Comparison of ENCODE assay signal across 1 cellular context in the genomic region with DNA sequence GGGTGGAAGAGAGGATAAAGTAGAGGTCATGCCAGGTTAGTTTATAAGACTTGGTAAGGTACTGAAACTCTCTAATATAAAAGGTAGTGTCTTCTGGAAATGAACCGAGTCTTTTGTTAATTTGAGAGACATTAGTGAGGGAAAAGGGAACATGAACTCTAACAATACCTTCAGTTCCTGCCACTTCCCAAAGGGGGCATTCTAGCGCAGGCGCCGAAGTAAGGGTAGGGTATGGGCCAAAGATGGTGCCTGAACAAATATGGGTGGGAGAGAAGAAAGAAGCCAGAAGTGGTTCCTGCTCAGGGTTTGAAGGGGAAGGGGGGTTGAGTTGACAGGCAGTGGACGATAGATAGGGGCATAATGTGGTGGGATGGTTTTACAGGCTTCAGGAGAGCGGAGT.
TF ChIP-seq lines count a peak whose summit lies in the region.

No MANE protein-coding gene starts in this region.

TF ChIP-seq in GM23338, 12 proteins besides CTCF, POLR2A, EP300 and RAD21 (continued from another document):
- TF ChIP-seq ETS1 (IDR thresholded peaks at IDR 0.05) (no peak), CREB1 (CRISPR knock-in tag; IDR thresholded peaks at IDR 0.05; ENCODE audit: low read depth) (no peak)
- TF ChIP-seq, protein P1, sequence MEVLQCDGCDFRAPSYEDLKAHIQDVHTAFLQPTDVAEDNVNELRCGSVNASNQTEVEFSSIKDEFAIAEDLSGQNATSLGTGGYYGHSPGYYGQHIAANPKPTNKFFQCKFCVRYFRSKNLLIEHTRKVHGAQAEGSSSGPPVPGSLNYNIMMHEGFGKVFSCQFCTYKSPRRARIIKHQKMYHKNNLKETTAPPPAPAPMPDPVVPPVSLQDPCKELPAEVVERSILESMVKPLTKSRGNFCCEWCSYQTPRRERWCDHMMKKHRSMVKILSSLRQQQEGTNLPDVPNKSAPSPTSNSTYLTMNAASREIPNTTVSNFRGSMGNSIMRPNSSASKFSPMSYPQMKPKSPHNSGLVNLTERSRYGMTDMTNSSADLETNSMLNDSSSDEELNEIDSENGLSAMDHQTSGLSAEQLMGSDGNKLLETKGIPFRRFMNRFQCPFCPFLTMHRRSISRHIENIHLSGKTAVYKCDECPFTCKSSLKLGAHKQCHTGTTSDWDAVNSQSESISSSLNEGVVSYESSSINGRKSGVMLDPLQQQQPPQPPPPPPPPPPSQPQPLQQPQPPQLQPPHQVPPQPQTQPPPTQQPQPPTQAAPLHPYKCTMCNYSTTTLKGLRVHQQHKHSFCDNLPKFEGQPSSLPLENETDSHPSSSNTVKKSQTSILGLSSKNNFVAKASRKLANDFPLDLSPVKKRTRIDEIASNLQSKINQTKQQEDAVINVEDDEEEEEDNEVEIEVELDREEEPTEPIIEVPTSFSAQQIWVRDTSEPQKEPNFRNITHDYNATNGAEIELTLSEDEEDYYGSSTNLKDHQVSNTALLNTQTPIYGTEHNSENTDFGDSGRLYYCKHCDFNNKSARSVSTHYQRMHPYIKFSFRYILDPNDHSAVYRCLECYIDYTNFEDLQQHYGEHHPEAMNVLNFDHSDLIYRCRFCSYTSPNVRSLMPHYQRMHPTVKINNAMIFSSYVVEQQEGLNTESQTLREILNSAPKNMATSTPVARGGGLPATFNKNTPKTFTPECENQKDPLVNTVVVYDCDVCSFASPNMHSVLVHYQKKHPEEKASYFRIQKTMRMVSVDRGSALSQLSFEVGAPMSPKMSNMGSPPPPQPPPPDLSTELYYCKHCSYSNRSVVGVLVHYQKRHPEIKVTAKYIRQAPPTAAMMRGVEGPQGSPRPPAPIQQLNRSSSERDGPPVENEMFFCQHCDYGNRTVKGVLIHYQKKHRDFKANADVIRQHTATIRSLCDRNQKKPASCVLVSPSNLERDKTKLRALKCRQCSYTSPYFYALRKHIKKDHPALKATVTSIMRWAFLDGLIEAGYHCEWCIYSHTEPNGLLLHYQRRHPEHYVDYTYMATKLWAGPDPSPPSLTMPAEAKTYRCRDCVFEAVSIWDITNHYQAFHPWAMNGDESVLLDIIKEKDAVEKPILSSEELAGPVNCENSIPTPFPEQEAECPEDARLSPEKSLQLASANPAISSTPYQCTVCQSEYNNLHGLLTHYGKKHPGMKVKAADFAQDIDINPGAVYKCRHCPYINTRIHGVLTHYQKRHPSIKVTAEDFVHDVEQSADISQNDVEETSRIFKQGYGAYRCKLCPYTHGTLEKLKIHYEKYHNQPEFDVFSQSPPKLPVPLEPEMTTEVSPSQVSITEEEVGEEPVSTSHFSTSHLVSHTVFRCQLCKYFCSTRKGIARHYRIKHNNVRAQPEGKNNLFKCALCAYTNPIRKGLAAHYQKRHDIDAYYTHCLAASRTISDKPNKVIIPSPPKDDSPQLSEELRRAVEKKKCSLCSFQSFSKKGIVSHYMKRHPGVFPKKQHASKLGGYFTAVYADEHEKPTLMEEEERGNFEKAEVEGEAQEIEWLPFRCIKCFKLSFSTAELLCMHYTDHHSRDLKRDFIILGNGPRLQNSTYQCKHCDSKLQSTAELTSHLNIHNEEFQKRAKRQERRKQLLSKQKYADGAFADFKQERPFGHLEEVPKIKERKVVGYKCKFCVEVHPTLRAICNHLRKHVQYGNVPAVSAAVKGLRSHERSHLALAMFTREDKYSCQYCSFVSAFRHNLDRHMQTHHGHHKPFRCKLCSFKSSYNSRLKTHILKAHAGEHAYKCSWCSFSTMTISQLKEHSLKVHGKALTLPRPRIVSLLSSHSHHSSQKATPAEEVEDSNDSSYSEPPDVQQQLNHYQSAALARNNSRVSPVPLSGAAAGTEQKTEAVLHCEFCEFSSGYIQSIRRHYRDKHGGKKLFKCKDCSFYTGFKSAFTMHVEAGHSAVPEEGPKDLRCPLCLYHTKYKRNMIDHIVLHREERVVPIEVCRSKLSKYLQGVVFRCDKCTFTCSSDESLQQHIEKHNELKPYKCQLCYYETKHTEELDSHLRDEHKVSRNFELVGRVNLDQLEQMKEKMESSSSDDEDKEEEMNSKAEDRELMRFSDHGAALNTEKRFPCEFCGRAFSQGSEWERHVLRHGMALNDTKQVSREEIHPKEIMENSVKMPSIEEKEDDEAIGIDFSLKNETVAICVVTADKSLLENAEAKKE (CRISPR knock-in tag; IDR thresholded peaks at IDR 0.05), result no peak
